23 cellular contexts compared by ENCODE assay signal in genomic region chr4:159420162-159421057, GRCh38.
"Had no signal": no experiment of that assay in that cellular context is flagged by ENCODE, and none has a peak within 500 bp of the region (broad histone marks: within the 10 kb centered on the region; RNA-seq: fewer than 3 reads in every experiment).

No MANE protein-coding gene starts in this region.

- DNase-seq: activated CD8-positive, alpha-beta memory T cell treated with anti-CD3 and anti-CD28 coated beads, Interleukin-2, amount 50 U/mL, for 4 hours; activated T-cell treated with anti-CD3 and anti-CD28 coated beads, Interleukin-2, amount 50 U/mL, for 24 hours; adrenal gland; central memory CD4-positive, alpha-beta T cell; dermis blood vessel endothelial cell; effector memory CD4-positive, alpha-beta T cell; foreskin melanocyte; immature natural killer cell; kidney glomerular epithelial cell; left lung; naive thymus-derived CD8-positive, alpha-beta T cell; ovary; spleen; stimulated activated CD4-positive, alpha-beta T cell treated with anti-CD3 and anti-CD28 coated beads, Interleukin-4, amount 100 ng/mL, for 24 hours; T-helper 2 cell; tibial artery had no signal

- H3K27ac ChIP-seq: adrenal gland, left lung, ovary, prostate gland, spleen, tibial artery had no signal

- FAIRE-seq: astrocyte, urothelium cell line had no signal

- H3K36me3 Mint-ChIP-seq: activated naive CD8-positive, alpha-beta T cell; immature natural killer cell; naive thymus-derived CD8-positive, alpha-beta T cell had no signal

- H3K27me3 ChIP-seq: adrenal gland, left lung, ovary, spleen, tibial artery had no signal

- H3K4me3 ChIP-seq: adrenal gland, left lung, ovary, prostate gland, spleen, tibial artery had no signal

- H3K4me1 Mint-ChIP-seq: activated T-helper 17 cell treated with anti-CD3 and anti-CD28 coated beads, Interleukin-2, amount 50 U/mL, for 72 hours; mesothelial cell of epicardium; naive thymus-derived CD8-positive, alpha-beta T cell had no signal

- H3K4me1 ChIP-seq: adrenal gland, left lung, prostate gland, spleen had no signal

- H3K9me3 Mint-ChIP-seq: activated T-cell treated with anti-CD3 and anti-CD28 coated beads, Interleukin-2, amount 50 U/mL, for 24 hours; activated T-helper 17 cell treated with anti-CD3 and anti-CD28 coated beads, Interleukin-2, amount 50 U/mL, for 72 hours; stimulated activated naive CD8-positive, alpha-beta T cell treated with anti-CD3 and anti-CD28 coated beads, Interleukin-15, Interleukin-2, amounts not matched to agents 100 ng/mL and 50 ng/mL, for 24 hours had no signal

- H3K27ac Mint-ChIP-seq: activated naive CD8-positive, alpha-beta T cell; activated T-cell treated with anti-CD3 and anti-CD28 coated beads, Interleukin-2, amount 50 U/mL, for 24 hours; activated T-helper 17 cell treated with anti-CD3 and anti-CD28 coated beads, Interleukin-2, amount 50 U/mL, for 72 hours; immature natural killer cell; mesothelial cell of epicardium; naive thymus-derived CD8-positive, alpha-beta T cell; stimulated activated naive CD8-positive, alpha-beta T cell treated with anti-CD3 and anti-CD28 coated beads, Interleukin-15, Interleukin-2, amounts not matched to agents 100 ng/mL and 50 ng/mL, for 24 hours had no signal

- H3K36me3 ChIP-seq: adrenal gland, left lung, ovary, prostate gland, spleen, tibial artery had no signal

- H3K9me3 ChIP-seq: adrenal gland, ovary, prostate gland had no signal

- ATAC-seq: activated T-helper 17 cell treated with anti-CD3 and anti-CD28 coated beads, Interleukin-2, amount 50 U/mL, for 72 hours; left lung; naive thymus-derived CD8-positive, alpha-beta T cell had no signal

- H3K27me3 Mint-ChIP-seq: activated T-cell treated with anti-CD3 and anti-CD28 coated beads, Interleukin-2, amount 50 U/mL, for 24 hours; activated T-helper 17 cell treated with anti-CD3 and anti-CD28 coated beads, Interleukin-2, amount 50 U/mL, for 72 hours; stimulated activated naive CD8-positive, alpha-beta T cell treated with anti-CD3 and anti-CD28 coated beads, Interleukin-15, Interleukin-2, amounts not matched to agents 100 ng/mL and 50 ng/mL, for 24 hours had no signal

- H3K4me3 Mint-ChIP-seq: activated naive CD8-positive, alpha-beta T cell; activated T-cell treated with anti-CD3 and anti-CD28 coated beads, Interleukin-2, amount 50 U/mL, for 24 hours; activated T-helper 17 cell treated with anti-CD3 and anti-CD28 coated beads, Interleukin-2, amount 50 U/mL, for 72 hours; immature natural killer cell; mesothelial cell of epicardium; naive thymus-derived CD8-positive, alpha-beta T cell; stimulated activated naive CD8-positive, alpha-beta T cell treated with anti-CD3 and anti-CD28 coated beads, Interleukin-15, Interleukin-2, amounts not matched to agents 100 ng/mL and 50 ng/mL, for 24 hours had no signal
